9 cellular contexts compared by ENCODE assay signal in genomic region chr15:98288091-98288590, GRCh38.
"Had no signal": no experiment of that assay in that cellular context is flagged by ENCODE, and none has a peak within 500 bp of the region (broad histone marks: within the 10 kb centered on the region; RNA-seq: fewer than 3 reads in every experiment).

No MANE protein-coding gene starts in this region.

- FAIRE-seq: H1, H54, HTR-8/SVneo, K562 had no signal

- ATAC-seq: GM23338, K562 had no signal

- H3K27ac Mint-ChIP-seq: GM23338, H9 had no signal

- H3K4me3 Mint-ChIP-seq: GM23338, H9 had no signal

- H3K4me2 ChIP-seq: GM23338 had no signal

- DNase-seq: H9, HCEC 1CT, IMR-90, KG1 had no signal

- H3K4me3 ChIP-seq: GM23338, K562 had no signal

- H3K9me3 Mint-ChIP-seq: GM23338, H9 had no signal
